13 cellular contexts compared by ENCODE assay signal in the genomic region with DNA sequence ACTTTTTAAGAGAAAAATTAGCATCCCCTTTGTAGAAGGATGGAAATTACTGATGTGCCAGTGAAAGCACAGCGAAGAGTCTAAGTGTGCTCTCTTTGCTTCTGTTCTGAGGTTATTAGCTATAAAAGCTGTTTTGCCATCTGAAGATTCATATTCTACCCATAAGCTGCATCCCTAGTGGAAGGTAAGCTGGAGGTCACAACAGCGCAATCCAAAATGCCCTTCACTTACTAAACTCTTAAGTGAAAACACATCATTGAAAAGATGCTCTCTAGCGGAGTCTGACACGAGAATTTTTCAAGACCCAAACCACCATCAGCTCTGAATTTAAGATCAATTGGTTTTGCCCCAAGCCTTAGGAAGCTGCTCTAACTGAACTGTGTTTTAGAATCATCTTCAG.
DNase-seq lines count a peak whose midpoint lies in the region; ATAC-seq and TF ChIP-seq lines count a peak whose summit lies in the region.
"Had no signal": no experiment of that assay in that cellular context is flagged by ENCODE, and none has a peak within 500 bp of the region (broad histone marks: within the 10 kb centered on the region; RNA-seq: fewer than 3 reads in every experiment).

No MANE protein-coding gene starts in this region.

- no peaks in the 10 kb centered on the region for H4K20me1 ChIP-seq in OCI-LY1 (ENCODE audit: insufficient read depth, low read length)

- no peak for DNase-seq in activated naive CD8-positive, alpha-beta T cell treated with anti-CD3 and anti-CD28 coated beads, Interleukin-2, amount 50 U/mL, for 24 hours
- DNase-seq in mesothelial cell of epicardium (ENCODE audit: low spot score in 2 of 2, unreplicated experiment in 2 of 2): no peak
- DNase-seq in activated CD8-positive, alpha-beta memory T cell treated with anti-CD3 and anti-CD28 coated beads, Interleukin-2, amount 50 U/mL, for 4 hours: no peak
- no peak for DNase-seq in prostate gland (ENCODE audit: low spot score)
- DNase-seq: Calu3; CD4-positive, alpha-beta memory T cell; GF-D8; MV-4-11; SJCRH30 had no signal

- TF ChIP-seq CTCF in OCI-LY1 (IDR thresholded peaks at IDR 0.05; ENCODE audit: low read length): no peak
- TF ChIP-seq CTCF in mesothelial cell of epicardium (IDR thresholded peaks at IDR 0.05; ENCODE audit: unreplicated experiment): no peak
- no peak for TF ChIP-seq CTCF in prostate gland (IDR thresholded peaks at IDR 0.05)

- no peaks in the 10 kb centered on the region for H3F3A ChIP-seq in OCI-LY1 (ENCODE audit: insufficient read depth, low read length)

- peaks cover 5% of the 10 kb centered on the region for H3K36me3 Mint-ChIP-seq in activated naive CD8-positive, alpha-beta T cell
- H3K36me3 Mint-ChIP-seq in activated naive CD8-positive, alpha-beta T cell treated with anti-CD3 and anti-CD28 coated beads, Interleukin-2, amount 50 U/mL, for 24 hours (ENCODE audit: low read depth): peaks cover 41% of the 10 kb centered on the region
- H3K36me3 Mint-ChIP-seq in mesothelial cell of epicardium: peaks cover 42% of the 10 kb centered on the region

- no peaks in the 10 kb centered on the region for H3K79me2 ChIP-seq in OCI-LY1 (ENCODE audit: insufficient read depth, low read length)

- H3K36me3 ChIP-seq in OCI-LY1 (ENCODE audit: insufficient read depth, low read length) (peaks cover 86% of the 10 kb centered on the region), prostate gland (peaks cover 0 to 2% of the 10 kb centered on the region in 2 donors)

- no peaks in the 10 kb centered on the region for H3K27me3 Mint-ChIP-seq in activated naive CD8-positive, alpha-beta T cell
- H3K27me3 Mint-ChIP-seq in activated naive CD8-positive, alpha-beta T cell treated with anti-CD3 and anti-CD28 coated beads, Interleukin-2, amount 50 U/mL, for 24 hours: no peaks in the 10 kb centered on the region
- no peaks in the 10 kb centered on the region for H3K27me3 Mint-ChIP-seq in mesothelial cell of epicardium (ENCODE audit: low read depth)
- H3K27me3 Mint-ChIP-seq: CD4-positive, alpha-beta memory T cell had no signal

- H3K27me3 ChIP-seq in OCI-LY1 (ENCODE audit: insufficient read depth, low read length): no peaks in the 10 kb centered on the region
- H3K27me3 ChIP-seq in prostate gland (replicated peaks; ENCODE audit: insufficient read depth): no peaks in the 10 kb centered on the region
- H3K27me3 ChIP-seq: SJCRH30 had no signal

- no peaks in the 10 kb centered on the region for H3K4me1 Mint-ChIP-seq in activated naive CD8-positive, alpha-beta T cell (ENCODE audit: low read depth)
- no peaks in the 10 kb centered on the region for H3K4me1 Mint-ChIP-seq in activated naive CD8-positive, alpha-beta T cell treated with anti-CD3 and anti-CD28 coated beads, Interleukin-2, amount 50 U/mL, for 24 hours
- H3K4me1 Mint-ChIP-seq in mesothelial cell of epicardium: peaks cover 23% of the 10 kb centered on the region

- ATAC-seq in activated naive CD8-positive, alpha-beta T cell treated with anti-CD3 and anti-CD28 coated beads, Interleukin-2, amount 50 U/mL, for 24 hours: no peak
- no peak for ATAC-seq in GM19328 (IDR thresholded peaks at IDR 0.05; ENCODE audit: unreplicated experiment)

- WGBS in prostate gland: 93% methylated on average over 4 of the region's 4 CpGs

- H3K27ac ChIP-seq in OCI-LY1 (ENCODE audit: low read depth, low read length, poor library complexity, severe bottlenecking): peak overlapping the region; percentile 85
- H3K27ac ChIP-seq in prostate gland: no peak overlapping the region
- H3K27ac ChIP-seq: KMS-11, SJCRH30 had no signal

- no peaks in the 10 kb centered on the region for H3K9me3 Mint-ChIP-seq in activated naive CD8-positive, alpha-beta T cell (ENCODE audit: low read depth)
- no peaks in the 10 kb centered on the region for H3K9me3 Mint-ChIP-seq in activated naive CD8-positive, alpha-beta T cell treated with anti-CD3 and anti-CD28 coated beads, Interleukin-2, amount 50 U/mL, for 24 hours
- no peaks in the 10 kb centered on the region for H3K9me3 Mint-ChIP-seq in mesothelial cell of epicardium
- H3K9me3 Mint-ChIP-seq: CD4-positive, alpha-beta memory T cell had no signal

- no peak for TF ChIP-seq POLR2A in prostate gland (IDR thresholded peaks at IDR 0.05)

- H3K27ac Mint-ChIP-seq in activated naive CD8-positive, alpha-beta T cell: peak overlapping the region; percentile 38
- no peak overlapping the region for H3K27ac Mint-ChIP-seq in activated naive CD8-positive, alpha-beta T cell treated with anti-CD3 and anti-CD28 coated beads, Interleukin-2, amount 50 U/mL, for 24 hours
- H3K27ac Mint-ChIP-seq in mesothelial cell of epicardium: peak overlapping the region; percentile 86

- H3K9me2 ChIP-seq in OCI-LY1 (ENCODE audit: low read depth, low read length): no peaks in the 10 kb centered on the region

- no peak overlapping the region for H2AFZ ChIP-seq in OCI-LY1 (ENCODE audit: low read length)

- H3K4me3 ChIP-seq in OCI-LY1 (ENCODE audit: low read depth, low read length, poor library complexity, severe bottlenecking) (no peak overlapping the region), prostate gland (no peak overlapping the region)
- H3K4me3 ChIP-seq: SJCRH30 had no signal

- peak overlapping the region; percentile 13; the same call in 1 of the 2 replicates for H3K9ac ChIP-seq in OCI-LY1 (ENCODE audit: low read length)
- H3K9ac ChIP-seq: KMS-11 had no signal

- intact Hi-C loops in prostate gland (cut with DNase I): no loop called here

- peaks cover 47% of the 10 kb centered on the region for H3K4me1 ChIP-seq in OCI-LY1 (ENCODE audit: insufficient read depth, low read length, severe bottlenecking)
- H3K4me1 ChIP-seq in prostate gland (replicated peaks): no peaks in the 10 kb centered on the region
- H3K4me1 ChIP-seq: SJCRH30 had no signal

- H3K4me3 Mint-ChIP-seq in activated naive CD8-positive, alpha-beta T cell: no peak overlapping the region
- H3K4me3 Mint-ChIP-seq in activated naive CD8-positive, alpha-beta T cell treated with anti-CD3 and anti-CD28 coated beads, Interleukin-2, amount 50 U/mL, for 24 hours: no peak overlapping the region
- no peak overlapping the region for H3K4me3 Mint-ChIP-seq in mesothelial cell of epicardium
- H3K4me3 Mint-ChIP-seq: CD4-positive, alpha-beta memory T cell had no signal

- H3K9me3 ChIP-seq in OCI-LY1 (ENCODE audit: low read length) (no peaks in the 10 kb centered on the region), prostate gland (no peaks in the 10 kb centered on the region)
- H3K9me3 ChIP-seq: SJCRH30 had no signal

- H3K4me2 ChIP-seq in OCI-LY1 (ENCODE audit: low read length): peak overlapping the region; percentile 6; the same call in 1 of the 2 replicates
- H3K4me2 ChIP-seq: KMS-11 had no signal
